In the genomic region with DNA sequence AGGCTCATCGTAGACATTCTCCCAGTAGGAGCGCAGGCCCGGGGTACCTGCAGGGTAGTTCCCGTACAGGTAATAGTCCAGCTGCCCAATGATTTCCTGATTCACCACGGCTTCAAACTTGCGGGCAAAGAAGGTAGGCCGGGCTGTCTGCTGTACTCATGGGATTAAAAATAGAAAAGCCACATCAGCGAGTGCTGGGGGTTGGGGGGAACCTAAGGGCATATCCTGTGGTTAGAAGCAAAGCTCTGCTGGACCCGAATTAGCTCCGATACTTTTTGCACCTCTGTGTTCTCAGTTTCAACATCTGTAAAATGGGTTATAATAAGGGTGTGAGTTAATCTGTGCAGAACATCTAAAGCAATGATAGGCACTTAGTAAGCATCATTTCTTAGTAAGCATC, we compare ENCODE assay signal across 1 cellular context.
TF ChIP-seq lines count a peak whose summit lies in the region.

No MANE protein-coding gene starts in this region.

TF ChIP-seq in GM12878, 131 proteins besides CTCF, POLR2A, EP300 and RAD21 (continued from another document and continues in another):
- TF ChIP-seq PAX5 (IDR thresholded peaks at IDR 0.05; ENCODE audit: borderline replicate concordance, low read depth, low read length), result peak; percentile 75; the same call in 1 of the 2 replicates
- TF ChIP-seq, protein P1, sequence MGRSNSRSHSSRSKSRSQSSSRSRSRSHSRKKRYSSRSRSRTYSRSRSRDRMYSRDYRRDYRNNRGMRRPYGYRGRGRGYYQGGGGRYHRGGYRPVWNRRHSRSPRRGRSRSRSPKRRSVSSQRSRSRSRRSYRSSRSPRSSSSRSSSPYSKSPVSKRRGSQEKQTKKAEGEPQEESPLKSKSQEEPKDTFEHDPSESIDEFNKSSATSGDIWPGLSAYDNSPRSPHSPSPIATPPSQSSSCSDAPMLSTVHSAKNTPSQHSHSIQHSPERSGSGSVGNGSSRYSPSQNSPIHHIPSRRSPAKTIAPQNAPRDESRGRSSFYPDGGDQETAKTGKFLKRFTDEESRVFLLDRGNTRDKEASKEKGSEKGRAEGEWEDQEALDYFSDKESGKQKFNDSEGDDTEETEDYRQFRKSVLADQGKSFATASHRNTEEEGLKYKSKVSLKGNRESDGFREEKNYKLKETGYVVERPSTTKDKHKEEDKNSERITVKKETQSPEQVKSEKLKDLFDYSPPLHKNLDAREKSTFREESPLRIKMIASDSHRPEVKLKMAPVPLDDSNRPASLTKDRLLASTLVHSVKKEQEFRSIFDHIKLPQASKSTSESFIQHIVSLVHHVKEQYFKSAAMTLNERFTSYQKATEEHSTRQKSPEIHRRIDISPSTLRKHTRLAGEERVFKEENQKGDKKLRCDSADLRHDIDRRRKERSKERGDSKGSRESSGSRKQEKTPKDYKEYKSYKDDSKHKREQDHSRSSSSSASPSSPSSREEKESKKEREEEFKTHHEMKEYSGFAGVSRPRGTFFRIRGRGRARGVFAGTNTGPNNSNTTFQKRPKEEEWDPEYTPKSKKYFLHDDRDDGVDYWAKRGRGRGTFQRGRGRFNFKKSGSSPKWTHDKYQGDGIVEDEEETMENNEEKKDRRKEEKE (IDR thresholded peaks at IDR 0.05), result no peak
- TF ChIP-seq ZNF622 (IDR thresholded peaks at IDR 0.05), result no peak
- no peak for TF ChIP-seq FOS (IDR thresholded peaks at IDR 0.05; ENCODE audit: borderline replicate concordance, extremely low read depth, insufficient read length)
- TF ChIP-seq CEBPB (IDR thresholded peaks at IDR 0.05; ENCODE audit: borderline replicate concordance in 1 of 2, low read depth in 2 of 2, low read length in 2 of 2), result 0 out of 4 replicates have a peak, but pooled peaks of 1 of the 2 experiments have one; percentile 54
- peak; percentile 70; the same call in 1 of the 3 replicates for TF ChIP-seq POU2F2 (IDR thresholded peaks at IDR 0.05; ENCODE audit: borderline replicate concordance, low read depth, low read length)
- peak in 1 of 2 experiments; percentile 52; a peak in 1 of 4 replicates for TF ChIP-seq ETV6 (conservative IDR thresholded peaks at IDR 0.05 in 1 of 2, IDR thresholded peaks at IDR 0.05 in 1 of 2; ENCODE audit: borderline replicate concordance in 1 of 2, low read depth in 1 of 2)
- no peak for TF ChIP-seq RCOR1 (conservative IDR thresholded peaks at IDR 0.05; ENCODE audit: low read depth, low read length)
- peak; percentile 99 for TF ChIP-seq RUNX3 (IDR thresholded peaks at IDR 0.05; ENCODE audit: low read length)
- 0 out of 2 replicates have a peak, but pooled peaks have one; percentile 26 for TF ChIP-seq TCF7 (IDR thresholded peaks at IDR 0.05; ENCODE audit: borderline replicate concordance)
- peak in 1 of 2 experiments; percentile 58; a peak in 2 of 4 replicates for TF ChIP-seq BHLHE40 (IDR thresholded peaks at IDR 0.05; ENCODE audit: borderline replicate concordance in 1 of 2, low read depth in 2 of 2, low read length in 1 of 2)
- TF ChIP-seq, protein P2, sequence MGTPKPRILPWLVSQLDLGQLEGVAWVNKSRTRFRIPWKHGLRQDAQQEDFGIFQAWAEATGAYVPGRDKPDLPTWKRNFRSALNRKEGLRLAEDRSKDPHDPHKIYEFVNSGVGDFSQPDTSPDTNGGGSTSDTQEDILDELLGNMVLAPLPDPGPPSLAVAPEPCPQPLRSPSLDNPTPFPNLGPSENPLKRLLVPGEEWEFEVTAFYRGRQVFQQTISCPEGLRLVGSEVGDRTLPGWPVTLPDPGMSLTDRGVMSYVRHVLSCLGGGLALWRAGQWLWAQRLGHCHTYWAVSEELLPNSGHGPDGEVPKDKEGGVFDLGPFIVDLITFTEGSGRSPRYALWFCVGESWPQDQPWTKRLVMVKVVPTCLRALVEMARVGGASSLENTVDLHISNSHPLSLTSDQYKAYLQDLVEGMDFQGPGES (IDR thresholded peaks at IDR 0.05), result no peak
- peak; percentile 63 for TF ChIP-seq JUNB (IDR thresholded peaks at IDR 0.05)
- TF ChIP-seq, protein P3, sequence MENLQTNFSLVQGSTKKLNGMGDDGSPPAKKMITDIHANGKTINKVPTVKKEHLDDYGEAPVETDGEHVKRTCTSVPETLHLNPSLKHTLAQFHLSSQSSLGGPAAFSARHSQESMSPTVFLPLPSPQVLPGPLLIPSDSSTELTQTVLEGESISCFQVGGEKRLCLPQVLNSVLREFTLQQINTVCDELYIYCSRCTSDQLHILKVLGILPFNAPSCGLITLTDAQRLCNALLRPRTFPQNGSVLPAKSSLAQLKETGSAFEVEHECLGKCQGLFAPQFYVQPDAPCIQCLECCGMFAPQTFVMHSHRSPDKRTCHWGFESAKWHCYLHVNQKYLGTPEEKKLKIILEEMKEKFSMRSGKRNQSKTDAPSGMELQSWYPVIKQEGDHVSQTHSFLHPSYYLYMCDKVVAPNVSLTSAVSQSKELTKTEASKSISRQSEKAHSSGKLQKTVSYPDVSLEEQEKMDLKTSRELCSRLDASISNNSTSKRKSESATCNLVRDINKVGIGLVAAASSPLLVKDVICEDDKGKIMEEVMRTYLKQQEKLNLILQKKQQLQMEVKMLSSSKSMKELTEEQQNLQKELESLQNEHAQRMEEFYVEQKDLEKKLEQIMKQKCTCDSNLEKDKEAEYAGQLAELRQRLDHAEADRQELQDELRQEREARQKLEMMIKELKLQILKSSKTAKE (IDR thresholded peaks at IDR 0.05; ENCODE audit: low read depth, poor library complexity, severe bottlenecking), result peak; percentile 89
- peak; percentile 58 for TF ChIP-seq NR2F1 (conservative IDR thresholded peaks at IDR 0.05)
- peak; percentile 98 for TF ChIP-seq MEF2A (IDR thresholded peaks at IDR 0.05; ENCODE audit: insufficient read depth, low read depth, low read length)
- TF ChIP-seq SIN3A (IDR thresholded peaks at IDR 0.05; ENCODE audit: low read depth, low read length), result no peak
- TF ChIP-seq ZZZ3 (IDR thresholded peaks at IDR 0.05; ENCODE audit: control insufficient read depth, insufficient read length, low read depth), result no peak
- no peak for TF ChIP-seq MYB (IDR thresholded peaks at IDR 0.05; ENCODE audit: borderline replicate concordance, low read depth, low read length)
- TF ChIP-seq MTA3 (IDR thresholded peaks at IDR 0.05; ENCODE audit: borderline replicate concordance, low read length), result peak; percentile 87
- TF ChIP-seq NFYA (IDR thresholded peaks at IDR 0.05; ENCODE audit: borderline replicate concordance, low read depth, low read length), result no peak
- TF ChIP-seq ZNF24 (IDR thresholded peaks at IDR 0.05), result no peak
- 0 out of 2 replicates have a peak, but pooled peaks have one; percentile 23 for TF ChIP-seq ZSCAN29 (IDR thresholded peaks at IDR 0.05)
- TF ChIP-seq MYC (IDR thresholded peaks at IDR 0.05; ENCODE audit: insufficient read depth, insufficient read length, insufficient replicate concordance, low read length, severe bottlenecking), result no peak
- TF ChIP-seq, protein P4, sequence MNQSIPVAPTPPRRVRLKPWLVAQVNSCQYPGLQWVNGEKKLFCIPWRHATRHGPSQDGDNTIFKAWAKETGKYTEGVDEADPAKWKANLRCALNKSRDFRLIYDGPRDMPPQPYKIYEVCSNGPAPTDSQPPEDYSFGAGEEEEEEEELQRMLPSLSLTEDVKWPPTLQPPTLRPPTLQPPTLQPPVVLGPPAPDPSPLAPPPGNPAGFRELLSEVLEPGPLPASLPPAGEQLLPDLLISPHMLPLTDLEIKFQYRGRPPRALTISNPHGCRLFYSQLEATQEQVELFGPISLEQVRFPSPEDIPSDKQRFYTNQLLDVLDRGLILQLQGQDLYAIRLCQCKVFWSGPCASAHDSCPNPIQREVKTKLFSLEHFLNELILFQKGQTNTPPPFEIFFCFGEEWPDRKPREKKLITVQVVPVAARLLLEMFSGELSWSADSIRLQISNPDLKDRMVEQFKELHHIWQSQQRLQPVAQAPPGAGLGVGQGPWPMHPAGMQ (IDR thresholded peaks at IDR 0.05; ENCODE audit: borderline replicate concordance), result no peak
- TF ChIP-seq, protein P5, sequence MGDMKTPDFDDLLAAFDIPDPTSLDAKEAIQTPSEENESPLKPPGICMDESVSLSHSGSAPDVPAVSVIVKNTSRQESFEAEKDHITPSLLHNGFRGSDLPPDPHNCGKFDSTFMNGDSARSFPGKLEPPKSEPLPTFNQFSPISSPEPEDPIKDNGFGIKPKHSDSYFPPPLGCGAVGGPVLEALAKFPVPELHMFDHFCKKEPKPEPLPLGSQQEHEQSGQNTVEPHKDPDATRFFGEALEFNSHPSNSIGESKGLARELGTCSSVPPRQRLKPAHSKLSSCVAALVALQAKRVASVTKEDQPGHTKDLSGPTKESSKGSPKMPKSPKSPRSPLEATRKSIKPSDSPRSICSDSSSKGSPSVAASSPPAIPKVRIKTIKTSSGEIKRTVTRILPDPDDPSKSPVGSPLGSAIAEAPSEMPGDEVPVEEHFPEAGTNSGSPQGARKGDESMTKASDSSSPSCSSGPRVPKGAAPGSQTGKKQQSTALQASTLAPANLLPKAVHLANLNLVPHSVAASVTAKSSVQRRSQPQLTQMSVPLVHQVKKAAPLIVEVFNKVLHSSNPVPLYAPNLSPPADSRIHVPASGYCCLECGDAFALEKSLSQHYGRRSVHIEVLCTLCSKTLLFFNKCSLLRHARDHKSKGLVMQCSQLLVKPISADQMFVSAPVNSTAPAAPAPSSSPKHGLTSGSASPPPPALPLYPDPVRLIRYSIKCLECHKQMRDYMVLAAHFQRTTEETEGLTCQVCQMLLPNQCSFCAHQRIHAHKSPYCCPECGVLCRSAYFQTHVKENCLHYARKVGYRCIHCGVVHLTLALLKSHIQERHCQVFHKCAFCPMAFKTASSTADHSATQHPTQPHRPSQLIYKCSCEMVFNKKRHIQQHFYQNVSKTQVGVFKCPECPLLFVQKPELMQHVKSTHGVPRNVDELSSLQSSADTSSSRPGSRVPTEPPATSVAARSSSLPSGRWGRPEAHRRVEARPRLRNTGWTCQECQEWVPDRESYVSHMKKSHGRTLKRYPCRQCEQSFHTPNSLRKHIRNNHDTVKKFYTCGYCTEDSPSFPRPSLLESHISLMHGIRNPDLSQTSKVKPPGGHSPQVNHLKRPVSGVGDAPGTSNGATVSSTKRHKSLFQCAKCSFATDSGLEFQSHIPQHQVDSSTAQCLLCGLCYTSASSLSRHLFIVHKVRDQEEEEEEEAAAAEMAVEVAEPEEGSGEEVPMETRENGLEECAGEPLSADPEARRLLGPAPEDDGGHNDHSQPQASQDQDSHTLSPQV (IDR thresholded peaks at IDR 0.05), result no peak
- peak; percentile 97 for TF ChIP-seq TBL1XR1 (IDR thresholded peaks at IDR 0.05; ENCODE audit: low read depth, low read length)
- no peak for TF ChIP-seq POLR2AphosphoS5 (IDR thresholded peaks at IDR 0.05; ENCODE audit: low read length)
- TF ChIP-seq STAT3 (IDR thresholded peaks at IDR 0.05; ENCODE audit: low read depth, low read length), result 0 out of 2 replicates have a peak, but pooled peaks have one; percentile 56
- no peak for TF ChIP-seq TAF1 (IDR thresholded peaks at IDR 0.05; ENCODE audit: borderline replicate concordance, low read depth, low read length)
- peak; percentile 83 for TF ChIP-seq BCL11A (IDR thresholded peaks at IDR 0.05; ENCODE audit: low read depth, low read length)
- no peak for TF ChIP-seq NR2C1 (IDR thresholded peaks at IDR 0.05)
- peak; percentile 70 for TF ChIP-seq ATF7 (IDR thresholded peaks at IDR 0.05; ENCODE audit: low read depth)
- no peak for TF ChIP-seq PML (IDR thresholded peaks at IDR 0.05; ENCODE audit: low read length)
- TF ChIP-seq POLR2AphosphoS2 (IDR thresholded peaks at IDR 0.05; ENCODE audit: low read depth, low read length), result no peak
- TF ChIP-seq, protein P6, sequence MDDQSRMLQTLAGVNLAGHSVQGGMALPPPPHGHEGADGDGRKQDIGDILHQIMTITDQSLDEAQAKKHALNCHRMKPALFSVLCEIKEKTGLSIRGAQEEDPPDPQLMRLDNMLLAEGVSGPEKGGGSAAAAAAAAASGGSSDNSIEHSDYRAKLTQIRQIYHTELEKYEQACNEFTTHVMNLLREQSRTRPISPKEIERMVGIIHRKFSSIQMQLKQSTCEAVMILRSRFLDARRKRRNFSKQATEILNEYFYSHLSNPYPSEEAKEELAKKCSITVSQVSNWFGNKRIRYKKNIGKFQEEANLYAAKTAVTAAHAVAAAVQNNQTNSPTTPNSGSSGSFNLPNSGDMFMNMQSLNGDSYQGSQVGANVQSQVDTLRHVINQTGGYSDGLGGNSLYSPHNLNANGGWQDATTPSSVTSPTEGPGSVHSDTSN (IDR thresholded peaks at IDR 0.05; ENCODE audit: insufficient replicate concordance, low read depth, low read length), result no peak
- TF ChIP-seq IKZF1 (conservative IDR thresholded peaks at IDR 0.05), result 0 out of 2 replicates have a peak, but pooled peaks have one; percentile 17
- TF ChIP-seq FOXM1 (IDR thresholded peaks at IDR 0.05; ENCODE audit: low read depth, low read length), result peak; percentile 84
- TF ChIP-seq MXI1 (IDR thresholded peaks at IDR 0.05; ENCODE audit: low read depth, low read length), result no peak
- peak; percentile 64; the same call in 1 of the 2 replicates for TF ChIP-seq CREM (IDR thresholded peaks at IDR 0.05; ENCODE audit: low read depth)
- peak; percentile 93 for TF ChIP-seq MEF2B (IDR thresholded peaks at IDR 0.05; ENCODE audit: partially characterized antibody, poor library complexity, severe bottlenecking)
- peak; percentile 34 for TF ChIP-seq RELA (IDR thresholded peaks at IDR 0.05; ENCODE audit: borderline replicate concordance, partially characterized antibody)
- no peak for TF ChIP-seq SIX5 (IDR thresholded peaks at IDR 0.05; ENCODE audit: low read depth, low read length, severe bottlenecking)
- TF ChIP-seq, protein P7, sequence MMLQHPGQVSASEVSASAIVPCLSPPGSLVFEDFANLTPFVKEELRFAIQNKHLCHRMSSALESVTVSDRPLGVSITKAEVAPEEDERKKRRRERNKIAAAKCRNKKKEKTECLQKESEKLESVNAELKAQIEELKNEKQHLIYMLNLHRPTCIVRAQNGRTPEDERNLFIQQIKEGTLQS (IDR thresholded peaks at IDR 0.05; ENCODE audit: borderline replicate concordance, extremely low read depth, low read depth, low read length), result no peak
- no peak for TF ChIP-seq SREBF2 (IDR thresholded peaks at IDR 0.05; ENCODE audit: low read length)
- 0 out of 2 replicates have a peak, but pooled peaks have one; percentile 36 for TF ChIP-seq CREB1 (IDR thresholded peaks at IDR 0.05; ENCODE audit: low read depth)
- TF ChIP-seq, protein P8, sequence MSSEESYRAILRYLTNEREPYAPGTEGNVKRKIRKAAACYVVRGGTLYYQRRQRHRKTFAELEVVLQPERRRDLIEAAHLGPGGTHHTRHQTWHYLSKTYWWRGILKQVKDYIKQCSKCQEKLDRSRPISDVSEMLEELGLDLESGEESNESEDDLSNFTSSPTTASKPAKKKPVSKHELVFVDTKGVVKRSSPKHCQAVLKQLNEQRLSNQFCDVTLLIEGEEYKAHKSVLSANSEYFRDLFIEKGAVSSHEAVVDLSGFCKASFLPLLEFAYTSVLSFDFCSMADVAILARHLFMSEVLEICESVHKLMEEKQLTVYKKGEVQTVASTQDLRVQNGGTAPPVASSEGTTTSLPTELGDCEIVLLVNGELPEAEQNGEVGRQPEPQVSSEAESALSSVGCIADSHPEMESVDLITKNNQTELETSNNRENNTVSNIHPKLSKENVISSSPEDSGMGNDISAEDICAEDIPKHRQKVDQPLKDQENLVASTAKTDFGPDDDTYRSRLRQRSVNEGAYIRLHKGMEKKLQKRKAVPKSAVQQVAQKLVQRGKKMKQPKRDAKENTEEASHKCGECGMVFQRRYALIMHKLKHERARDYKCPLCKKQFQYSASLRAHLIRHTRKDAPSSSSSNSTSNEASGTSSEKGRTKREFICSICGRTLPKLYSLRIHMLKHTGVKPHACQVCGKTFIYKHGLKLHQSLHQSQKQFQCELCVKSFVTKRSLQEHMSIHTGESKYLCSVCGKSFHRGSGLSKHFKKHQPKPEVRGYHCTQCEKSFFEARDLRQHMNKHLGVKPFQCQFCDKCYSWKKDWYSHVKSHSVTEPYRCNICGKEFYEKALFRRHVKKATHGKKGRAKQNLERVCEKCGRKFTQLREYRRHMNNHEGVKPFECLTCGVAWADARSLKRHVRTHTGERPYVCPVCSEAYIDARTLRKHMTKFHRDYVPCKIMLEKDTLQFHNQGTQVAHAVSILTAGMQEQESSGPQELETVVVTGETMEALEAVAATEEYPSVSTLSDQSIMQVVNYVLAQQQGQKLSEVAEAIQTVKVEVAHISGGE (CRISPR knock-in tag; IDR thresholded peaks at IDR 0.05), result no peak
- TF ChIP-seq SMAD5 (IDR thresholded peaks at IDR 0.05; ENCODE audit: low read depth), result no peak
